11 cellular contexts compared by ENCODE assay signal in genomic region chr11:65445101-65445603, GRCh38. TPM values are rescaled to one million over a fixed set of nuclear protein-coding genes. Genes with fewer than 3 reads are reported as not detected.
A peak's percentile ranks its signal among the peaks of the same experiment; 100 is the strongest.
DNase-seq lines count a peak whose midpoint lies in the region; ATAC-seq and TF ChIP-seq lines count a peak whose summit lies in the region.
"Had no signal": no experiment of that assay in that cellular context is flagged by ENCODE, and none has a peak within 500 bp of the region (broad histone marks: within the 10 kb centered on the region; RNA-seq: fewer than 3 reads in every experiment).

No MANE protein-coding gene starts in this region.

- H3K9me3 ChIP-seq in BLaER1 (no peaks in the 10 kb centered on the region), Panc1 (ENCODE audit: control insufficient read depth, insufficient read depth, low read depth, low read length) (no peaks in the 10 kb centered on the region), mucosa of descending colon (no peaks in the 10 kb centered on the region)
- H3K9me3 ChIP-seq: prostate gland had no signal

- in situ Hi-C loops in Panc1 (cut with HindIII; ENCODE audit: low pct_unique_long_range_greater_than_20kb, low sequenced_read_pairs), result no loop called here

- peak overlapping the region; percentile 84 for H3K4me2 ChIP-seq in BLaER1

- H3K4me3 ChIP-seq in BLaER1, result no peak overlapping the region
- H3K4me3 ChIP-seq in Panc1 (ENCODE audit: low read depth in 2 of 2, low read length in 2 of 2), result no peak overlapping the region; a peak in 1 of 4 replicates
- no peak overlapping the region for H3K4me3 ChIP-seq in mucosa of descending colon
- H3K4me3 ChIP-seq: prostate gland had no signal

- H3K36me3 ChIP-seq in BLaER1 (no peaks in the 10 kb centered on the region), Panc1 (ENCODE audit: control insufficient read depth, insufficient read depth, low read length) (no peaks in the 10 kb centered on the region), mucosa of descending colon (ENCODE audit: low read depth) (no peaks in the 10 kb centered on the region)
- H3K36me3 ChIP-seq: prostate gland had no signal

- no TSS peak for BruUV-seq in Panc1 (replicated peaks; lab: Mats Ljungman, UMichigan)

- no peak for DNase-seq in Panc1 (ENCODE audit: low read depth, low spot score)
- DNase-seq in cerebellar cortex (ENCODE audit: low spot score), result peak; percentile 25
- DNase-seq in mucosa of descending colon, result no peak
- DNase-seq: DMS53, KG1 had no signal

- H3K27ac ChIP-seq in BLaER1 (peak overlapping the region; percentile 70), Panc1 (ENCODE audit: low read length) (peak overlapping the region; percentile 93)

- H3K4me1 ChIP-seq in BLaER1 (peaks cover 95% of the 10 kb centered on the region), Panc1 (ENCODE audit: control insufficient read depth, insufficient read depth, low read length) (peaks cover 94% of the 10 kb centered on the region), mucosa of descending colon (ENCODE audit: low read depth) (peaks cover 3% of the 10 kb centered on the region)
- H3K4me1 ChIP-seq: prostate gland had no signal

- TF ChIP-seq CTCF in Panc1 (IDR thresholded peaks at IDR 0.05), result no peak
- no peak for TF ChIP-seq CTCF in mucosa of descending colon (IDR thresholded peaks at IDR 0.05)

- CTCF ChIA-PET in Panc1 (lab: Charles Lee), result interaction anchor here (1.7 kb wide), 1 partner anchor 24 kb away, joined by 4 read pairs; no protein-coding TSS in a partner anchor

- POLR2A ChIA-PET in Panc1 (lab: Charles Lee), result interaction anchor here (0.6 to 3.5 kb wide), 6 partner anchors 26 to 157 kb away, joined by 4 to 8 read pairs (median 6); no protein-coding TSS in a partner anchor

- ATAC-seq in Panc1, result peak; percentile 21
- ATAC-seq in mucosa of descending colon, result peak; percentile 0
- no peak for ATAC-seq in GM21723 (IDR thresholded peaks at IDR 0.05; ENCODE audit: unreplicated experiment)
- no peak for ATAC-seq in HG03460 (IDR thresholded peaks at IDR 0.05; ENCODE audit: unreplicated experiment)
- ATAC-seq in GM21447 (IDR thresholded peaks at IDR 0.05; ENCODE audit: unreplicated experiment), result no peak
- no peak for ATAC-seq in GM21529 (IDR thresholded peaks at IDR 0.05; ENCODE audit: unreplicated experiment)

- H3K27me3 ChIP-seq in BLaER1 (no peaks in the 10 kb centered on the region), Panc1 (ENCODE audit: control insufficient read depth, insufficient read depth, low read length) (no peaks in the 10 kb centered on the region)

- intact Hi-C loops in Panc1 (cut with micrococcal nuclease; ENCODE audit: unreplicated experiment), result no loop called here
- intact Hi-C loops in mucosa of descending colon (cut with DNase I, micrococcal nuclease), result no loop called here

- peak overlapping the region; percentile 54 for H3K9ac ChIP-seq in BLaER1

- peaks cover 66% of the 10 kb centered on the region for H4K20me1 ChIP-seq in BLaER1

RNA-seq across cellular contexts. Expression of gene NEAT1, which starts 22.6 kb away (rescaled TPM):
- total RNA-seq in Panc1 (2021; ENCODE audit: unreplicated experiment) (731 TPM), mucosa of descending colon (1,000 to 10,000 TPM; 1,133 to 1,409 (median 1,237) TPM)
- 190 TPM for polyA plus RNA-seq in Panc1 (2012; ENCODE audit: insufficient read length)

RNA-seq across cellular contexts. Expression of gene MALAT1, which starts 53.7 kb away (rescaled TPM):
- total RNA-seq in Panc1 (2021; ENCODE audit: unreplicated experiment) (13,645 TPM), mucosa of descending colon (over 10,000 TPM; 10,779 to 14,350 (median 11,224) TPM)
- 690 TPM for polyA plus RNA-seq in Panc1 (2012; ENCODE audit: insufficient read length)

RNA-seq across cellular contexts. Expression of gene FRMD8, which starts 58.7 kb away (rescaled TPM):
- total RNA-seq in Panc1 (2021; ENCODE audit: unreplicated experiment) (85.8 TPM), mucosa of descending colon (10 to 100 TPM; 27.1 to 44.1 (median 42.3) TPM)
- polyA plus RNA-seq in Panc1 (2012; ENCODE audit: insufficient read length), result 76.7 TPM

Comparison
In these comparisons a context has a peak if more than half of its experiments do, and no peak if none do; other contexts are left out.
1. ATAC-seq: peak in Panc1 (single experiment) and mucosa of descending colon (single experiment); none in GM21723 (single experiment), HG03460 (single experiment), GM21447 (single experiment) and GM21529 (single experiment).